1 cellular context compared by ENCODE assay signal in genomic region chr2:231780909-231781797, GRCh38.
A peak's percentile ranks its signal among the peaks of the same experiment; 100 is the strongest.
TF ChIP-seq lines count a peak whose summit lies in the region.

Gene PDE6D (minus strand): TSS chr2:231781282. CDS start chr2:231781114, 168 bp downstream.

TF ChIP-seq in K562, 482 proteins besides CTCF, POLR2A, EP300 and RAD21 (continued from another document and continues in another):
- TF ChIP-seq MBD1 (CRISPR knock-in tag; IDR thresholded peaks at IDR 0.05): no peak
- TF ChIP-seq ZNF668 (CRISPR knock-in tag; IDR thresholded peaks at IDR 0.05): no peak
- TF ChIP-seq E2F5 (CRISPR knock-in tag; IDR thresholded peaks at IDR 0.05): no peak
- TF ChIP-seq ZFPM2 (CRISPR knock-in tag; IDR thresholded peaks at IDR 0.05): no peak
- no peak for TF ChIP-seq ZNF507 (tag; conservative IDR thresholded peaks at IDR 0.05)
- no peak for TF ChIP-seq PHB (CRISPR knock-in tag; IDR thresholded peaks at IDR 0.05)
- TF ChIP-seq TSHZ1 (CRISPR knock-in tag; IDR thresholded peaks at IDR 0.05): no peak
- TF ChIP-seq ZNF24 (IDR thresholded peaks at IDR 0.05): 0 out of 2 replicates have a peak, but pooled peaks have one; percentile 25
- peak; percentile 71 for TF ChIP-seq VEZF1 (CRISPR knock-in tag; IDR thresholded peaks at IDR 0.05)
- TF ChIP-seq MGA (IDR thresholded peaks at IDR 0.05): no peak; the same call in 1 of the 2 replicates
- no peak for TF ChIP-seq SMARCB1 (IDR thresholded peaks at IDR 0.05; ENCODE audit: insufficient read length, low read depth)
- peak in 1 of 2 experiments; percentile 85; a peak in 2 of 4 replicates for TF ChIP-seq ZNF639 (CRISPR knock-in tag; conservative IDR thresholded peaks at IDR 0.05 in 1 of 2, IDR thresholded peaks at IDR 0.05 in 1 of 2)
- TF ChIP-seq ZNF277 (CRISPR knock-in tag; IDR thresholded peaks at IDR 0.05; ENCODE audit: borderline replicate concordance): no peak
- no peak for TF ChIP-seq SMAD3 (CRISPR knock-in tag; conservative IDR thresholded peaks at IDR 0.05)
- TF ChIP-seq CSDE1 (IDR thresholded peaks at IDR 0.05): no peak
- no peak for TF ChIP-seq HBP1 (CRISPR knock-in tag; IDR thresholded peaks at IDR 0.05)
- no peak for TF ChIP-seq NBN (IDR thresholded peaks at IDR 0.05; ENCODE audit: low read depth)
- peak; percentile 45 for TF ChIP-seq C11orf30 (IDR thresholded peaks at IDR 0.05; ENCODE audit: low read depth)
- no peak for TF ChIP-seq ZNF41 (CRISPR knock-in tag; conservative IDR thresholded peaks at IDR 0.05)
- no peak for TF ChIP-seq NONO (IDR thresholded peaks at IDR 0.05; ENCODE audit: low read depth in 2 of 2, low read length in 1 of 2)
- TF ChIP-seq E2F4 (CRISPR knock-in tag; IDR thresholded peaks at IDR 0.05; ENCODE audit: low read depth): no peak
- TF ChIP-seq HEY1 (CRISPR knock-in tag; IDR thresholded peaks at IDR 0.05; ENCODE audit: borderline replicate concordance): no peak
- TF ChIP-seq ASH1L (IDR thresholded peaks at IDR 0.05; ENCODE audit: borderline replicate concordance, low read depth, partially characterized antibody): peak; percentile 95
- TF ChIP-seq SLC30A9 (CRISPR knock-in tag; IDR thresholded peaks at IDR 0.05): no peak
- TF ChIP-seq HNRNPK (IDR thresholded peaks at IDR 0.05; ENCODE audit: low read depth, low read length, poor library complexity, severe bottlenecking): no peak
- TF ChIP-seq SRSF7 (optimal IDR thresholded peaks at IDR 0.05; ENCODE audit: low read depth, low read length): no peak
